In the genomic region with DNA sequence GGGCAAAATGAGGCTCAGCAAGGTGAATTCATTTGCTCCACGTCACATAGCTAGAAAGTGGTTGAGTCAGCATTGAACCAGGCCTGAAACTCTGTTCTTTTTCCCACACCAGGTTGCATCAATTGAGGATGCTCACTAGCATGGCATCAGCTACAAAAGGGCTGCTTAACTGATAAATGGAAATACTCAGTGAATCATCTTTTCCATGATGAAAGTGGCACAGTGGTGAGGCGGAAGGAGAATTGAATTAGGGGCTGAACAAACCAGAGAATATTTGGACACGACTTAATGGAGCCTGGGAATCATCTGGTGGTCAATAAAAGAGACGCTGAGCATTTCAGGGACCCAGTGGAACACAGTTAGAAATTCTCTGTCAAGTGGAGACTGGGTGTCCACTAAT, we compare ENCODE assay signal across 1 cellular context.
A peak's percentile ranks its signal among the peaks of the same experiment; 100 is the strongest.
TF ChIP-seq lines count a peak whose summit lies in the region.

No MANE protein-coding gene starts in this region.

TF ChIP-seq in SK-N-SH treated with all-trans-retinoic acid at 6 μM for 48 hours, 23 proteins besides CTCF, POLR2A, EP300 and RAD21 (continued from another document):
- TF ChIP-seq, protein P1, sequence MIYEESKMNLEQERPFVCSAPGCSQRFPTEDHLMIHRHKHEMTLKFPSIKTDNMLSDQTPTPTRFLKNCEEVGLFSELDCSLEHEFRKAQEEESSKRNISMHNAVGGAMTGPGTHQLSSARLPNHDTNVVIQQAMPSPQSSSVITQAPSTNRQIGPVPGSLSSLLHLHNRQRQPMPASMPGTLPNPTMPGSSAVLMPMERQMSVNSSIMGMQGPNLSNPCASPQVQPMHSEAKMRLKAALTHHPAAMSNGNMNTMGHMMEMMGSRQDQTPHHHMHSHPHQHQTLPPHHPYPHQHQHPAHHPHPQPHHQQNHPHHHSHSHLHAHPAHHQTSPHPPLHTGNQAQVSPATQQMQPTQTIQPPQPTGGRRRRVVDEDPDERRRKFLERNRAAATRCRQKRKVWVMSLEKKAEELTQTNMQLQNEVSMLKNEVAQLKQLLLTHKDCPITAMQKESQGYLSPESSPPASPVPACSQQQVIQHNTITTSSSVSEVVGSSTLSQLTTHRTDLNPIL (CRISPR knock-in tag; IDR thresholded peaks at IDR 0.05; ENCODE audit: low read depth), result no peak
- TF ChIP-seq ISL1 (CRISPR knock-in tag; IDR thresholded peaks at IDR 0.05) (peak; percentile 81), SNAI2 (CRISPR knock-in tag; IDR thresholded peaks at IDR 0.05) (0 out of 2 replicates have a peak, but pooled peaks have one; percentile 56)
TF ChIP-seq in SK-N-SH treated with all-trans-retinoic acid at 6 μM for 48 hours: peak in this region for 4.
